In genomic region chr1:193700710-193701355, GRCh38 we compare ENCODE assay signal across 11 cellular contexts.
A peak's percentile ranks its signal among the peaks of the same experiment; 100 is the strongest.
DNase-seq lines count a peak whose midpoint lies in the region; ATAC-seq lines count a peak whose summit lies in the region.
"Had no signal": no experiment of that assay in that cellular context is flagged by ENCODE, and none has a peak within 500 bp of the region (broad histone marks: within the 10 kb centered on the region; RNA-seq: fewer than 3 reads in every experiment).

No MANE protein-coding gene starts in this region.

- H3K36me3 ChIP-seq in aorta (ENCODE audit: control insufficient read depth in 1 of 2, insufficient read depth in 2 of 2, low read length in 1 of 2), result no peaks in the 10 kb centered on the region

- WGBS in aorta, 2 donors, result 96 to 99% methylated on average over 3 of the region's 3 CpGs

- no peaks in the 10 kb centered on the region for H3K27me3 Mint-ChIP-seq in activated naive CD8-positive, alpha-beta T cell treated with anti-CD3 and anti-CD28 coated beads, Interleukin-2, amount 50 U/mL, for 24 hours

- H3K9me3 Mint-ChIP-seq in activated naive CD8-positive, alpha-beta T cell treated with anti-CD3 and anti-CD28 coated beads, Interleukin-2, amount 50 U/mL, for 24 hours, result peaks cover 3% of the 10 kb centered on the region

- DNase-seq in DMS53 treated with DMSO at 0.1 percent for 48 hours (lab: John Stamatoyannopoulos, UW; ENCODE audit: unreplicated experiment), result peak; percentile 58
- peak; percentile 68 for DNase-seq in HS-5 (ENCODE audit: low read depth)
- DNase-seq in activated naive CD8-positive, alpha-beta T cell treated with anti-CD3 and anti-CD28 coated beads, Interleukin-2, amount 50 U/mL, for 24 hours, result no peak
- DNase-seq in kidney glomerular epithelial cell (lab: John Stamatoyannopoulos, UW), result peak; percentile 78
- DNase-seq in aorta, result no peak
- DNase-seq in stimulated activated CD4-positive, alpha-beta T cell treated with anti-CD3 and anti-CD28 coated beads, Interleukin-4, amount 100 ng/mL, for 24 hours, result no peak
- no peak for DNase-seq in H4 (ENCODE audit: low spot score)
- DNase-seq: cerebellar nuclear complex, NCI-H526 had no signal

- H3K4me1 Mint-ChIP-seq in activated naive CD8-positive, alpha-beta T cell treated with anti-CD3 and anti-CD28 coated beads, Interleukin-2, amount 50 U/mL, for 24 hours, result peaks cover 25% of the 10 kb centered on the region

- peak overlapping the region; percentile 41 for H3K4me3 Mint-ChIP-seq in activated naive CD8-positive, alpha-beta T cell treated with anti-CD3 and anti-CD28 coated beads, Interleukin-2, amount 50 U/mL, for 24 hours

- H3K4me3 ChIP-seq in aorta (ENCODE audit: low read length in 2 of 2), result no peak overlapping the region
- H3K4me3 ChIP-seq: SK-N-MC had no signal

- H3K9me3 ChIP-seq in aorta (ENCODE audit: control insufficient read depth, low read length), result no peaks in the 10 kb centered on the region

- H3K27ac ChIP-seq in aorta (ENCODE audit: low read depth in 1 of 2, low read length in 2 of 2), result no peak overlapping the region
- H3K27ac ChIP-seq: SK-N-MC had no signal

- no peaks in the 10 kb centered on the region for H3K4me1 ChIP-seq in aorta (ENCODE audit: control insufficient read depth in 1 of 2, insufficient read depth in 2 of 2, low read length in 2 of 2)

- no peaks in the 10 kb centered on the region for H3K27me3 ChIP-seq in aorta (ENCODE audit: control insufficient read depth in 1 of 2, insufficient read depth in 2 of 2, low read length in 1 of 2)

- H3K27ac Mint-ChIP-seq in activated naive CD8-positive, alpha-beta T cell treated with anti-CD3 and anti-CD28 coated beads, Interleukin-2, amount 50 U/mL, for 24 hours, result peak overlapping the region; percentile 73

- intact Hi-C loops in aorta (cut with DNase I), result no loop called here

- peak; percentile 94 for ATAC-seq in activated naive CD8-positive, alpha-beta T cell treated with anti-CD3 and anti-CD28 coated beads, Interleukin-2, amount 50 U/mL, for 24 hours
- ATAC-seq in aorta (ENCODE audit: low FRiP score) (no peak), HG02840 (IDR thresholded peaks at IDR 0.05; ENCODE audit: low FRiP score, unreplicated experiment) (no peak)

- no peaks in the 10 kb centered on the region for H3K36me3 Mint-ChIP-seq in activated naive CD8-positive, alpha-beta T cell treated with anti-CD3 and anti-CD28 coated beads, Interleukin-2, amount 50 U/mL, for 24 hours (ENCODE audit: low read depth)

Comparison
In these comparisons a context has a peak if more than half of its experiments do, and no peak if none do; other contexts are left out.
1. DNase-seq: peak in DMS53 treated with DMSO at 0.1 percent for 48 hours (single experiment), HS-5 (single experiment) and kidney glomerular epithelial cell (single experiment); none in activated naive CD8-positive, alpha-beta T cell treated with anti-CD3 and anti-CD28 coated beads, Interleukin-2, amount 50 U/mL, for 24 hours (single experiment), aorta (0 of 2), stimulated activated CD4-positive, alpha-beta T cell treated with anti-CD3 and anti-CD28 coated beads, Interleukin-4, amount 100 ng/mL, for 24 hours (single experiment) and H4 (single experiment).